16 cellular contexts compared by ENCODE assay signal in the genomic region with DNA sequence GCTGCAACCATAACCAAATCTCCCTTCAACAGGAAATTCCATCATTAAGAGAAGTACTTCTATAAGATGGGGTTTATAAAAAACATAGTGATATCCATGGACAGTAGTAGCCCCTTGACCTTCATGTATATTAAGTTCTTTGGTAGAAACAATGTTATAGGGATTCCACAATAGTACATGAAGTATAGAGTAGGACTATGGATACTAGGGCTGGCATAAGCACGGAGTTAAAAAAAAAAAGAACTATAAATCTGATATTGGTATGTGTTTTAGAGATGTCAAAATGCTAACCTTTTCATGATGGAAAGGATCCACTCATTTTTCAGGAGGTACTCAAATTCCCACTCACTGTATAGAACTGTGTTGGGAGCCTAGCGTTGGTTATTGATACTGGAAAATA.
"Had no signal": no experiment of that assay in that cellular context is flagged by ENCODE, and none has a peak within 500 bp of the region (broad histone marks: within the 10 kb centered on the region; RNA-seq: fewer than 3 reads in every experiment).

No MANE protein-coding gene starts in this region.

- DNase-seq: activated CD4-positive, alpha-beta memory T cell treated with anti-CD3 and anti-CD28 coated beads, Interleukin-2, amount 10 ng/mL, durations not matched to agents 7 days and 5 days; activated gamma-delta T cell; activated T-cell treated with anti-CD3 and anti-CD28 coated beads, Interleukin-2, amount 50 U/mL, for 48 hours; amygdala; cortex of kidney; effector CD8-positive, alpha-beta T cell; foreskin melanocyte; head of caudate nucleus; left colon; naive B cell; pancreas; retina; stimulated activated CD4-positive, alpha-beta T cell treated with anti-CD3 and anti-CD28 coated beads, Interleukin-15, amount 100 ng/mL, for 24 hours; stimulated activated CD4-positive, alpha-beta T cell treated with anti-CD3 and anti-CD28 coated beads, Interleukin-4, amount 100 ng/mL, for 24 hours; testis; upper lobe of right lung had no signal
